35 cellular contexts compared by ENCODE assay signal in genomic region chr7:10731253-10731773, GRCh38.
"Had no signal": no experiment of that assay in that cellular context is flagged by ENCODE, and none has a peak within 500 bp of the region (broad histone marks: within the 10 kb centered on the region; RNA-seq: fewer than 3 reads in every experiment).

No MANE protein-coding gene starts in this region.

- H3K27me3 Mint-ChIP-seq: activated B cell treated with CpG ODN at 0.5 μM for 24 hours; activated CD4-positive, alpha-beta memory T cell treated with anti-CD3 and anti-CD28 coated beads for 36 hours; activated CD4-positive, alpha-beta T cell treated with anti-CD3 and anti-CD28 coated beads, Interleukin-2, amount 10 ng/mL, durations not matched to agents 24 days and 14 days; activated naive CD8-positive, alpha-beta T cell treated with anti-CD3 and anti-CD28 coated beads for 36 hours had no signal

- H3K4me1 Mint-ChIP-seq: activated B cell treated with CpG ODN at 0.5 μM for 24 hours; activated CD4-positive, alpha-beta T cell treated with anti-CD3 and anti-CD28 coated beads, Interleukin-2, amount 10 ng/mL, durations not matched to agents 24 days and 14 days; activated naive CD8-positive, alpha-beta T cell treated with anti-CD3 and anti-CD28 coated beads for 36 hours; activated T-helper 17 cell treated with anti-CD3 and anti-CD28 coated beads, Interleukin-2, amount 50 U/mL, for 72 hours had no signal

- H3K9me3 Mint-ChIP-seq: activated B cell treated with CpG ODN at 0.5 μM for 24 hours; activated CD4-positive, alpha-beta memory T cell treated with anti-CD3 and anti-CD28 coated beads for 36 hours; activated CD4-positive, alpha-beta T cell treated with anti-CD3 and anti-CD28 coated beads, Interleukin-2, amount 10 ng/mL, durations not matched to agents 24 days and 14 days; activated CD8-positive, alpha-beta T cell treated with anti-CD3 and anti-CD28 coated beads for 36 hours; activated naive CD4-positive, alpha-beta T cell treated with anti-CD3 and anti-CD28 coated beads for 36 hours; activated naive CD4-positive, alpha-beta T cell treated with anti-CD3 and anti-CD28 coated beads, Interleukin-2, amount 50 U/mL, for 72 hours; activated naive CD8-positive, alpha-beta T cell treated with anti-CD3 and anti-CD28 coated beads for 36 hours; activated T-cell treated with anti-CD3 and anti-CD28 coated beads, Interleukin-2, amount 50 U/mL, for 4 hours; activated T-cell treated with anti-CD3 and anti-CD28 coated beads, Interleukin-2, amount 50 U/mL, for 72 hours; activated T-helper 1 cell treated with anti-CD3 and anti-CD28 coated beads, Interleukin-12 subunit alpha, Interleukin-12 subunit beta, Interleukin-2, Interleukin-4 antibody, amounts not matched to agents 30 ng/mL and 10 ng/mL and 1 ng/mL, durations not matched to agents 14 hours and 24 hours and 36 hours; T-helper 1 cell treated with Interleukin-12 subunit alpha and Interleukin-12 subunit beta and Interleukin-4 antibody, amounts not matched to agents 30 μg/mL and 1 μg/mL, for 36 hours; T-helper 2 cell treated with Interferon-gamma antibody and Interleukin-4, amounts not matched to agents 5 μg/mL and 100 μg/mL, for 36 hours had no signal

- H3K27me3 ChIP-seq: adrenal gland, body of pancreas, brain microvascular endothelial cell, breast epithelium had no signal

- H3K27ac ChIP-seq: adrenal gland, body of pancreas, brain microvascular endothelial cell, breast epithelium, WERI-Rb-1 had no signal

- H3K36me3 Mint-ChIP-seq: activated CD4-positive, alpha-beta memory T cell treated with anti-CD3 and anti-CD28 coated beads for 36 hours; activated naive CD4-positive, alpha-beta T cell treated with anti-CD3 and anti-CD28 coated beads, Interleukin-2, amount 50 U/mL, for 72 hours; activated naive CD8-positive, alpha-beta T cell treated with anti-CD3 and anti-CD28 coated beads for 36 hours had no signal

- H3K4me1 ChIP-seq: adrenal gland, body of pancreas, breast epithelium had no signal

- H3K4me3 Mint-ChIP-seq: activated B cell treated with CpG ODN at 0.5 μM for 24 hours; activated CD4-positive, alpha-beta memory T cell treated with anti-CD3 and anti-CD28 coated beads for 36 hours; activated CD4-positive, alpha-beta T cell treated with anti-CD3 and anti-CD28 coated beads, Interleukin-2, amount 10 ng/mL, durations not matched to agents 24 days and 14 days; activated CD8-positive, alpha-beta T cell treated with anti-CD3 and anti-CD28 coated beads for 36 hours; activated naive CD4-positive, alpha-beta T cell treated with anti-CD3 and anti-CD28 coated beads for 36 hours; activated naive CD8-positive, alpha-beta T cell treated with anti-CD3 and anti-CD28 coated beads for 36 hours; activated T-cell treated with anti-CD3 and anti-CD28 coated beads, Interleukin-2, amount 50 U/mL, for 4 hours; activated T-cell treated with anti-CD3 and anti-CD28 coated beads, Interleukin-2, amount 50 U/mL, for 72 hours; activated T-helper 1 cell treated with anti-CD3 and anti-CD28 coated beads, Interleukin-12 subunit alpha, Interleukin-12 subunit beta, Interleukin-2, Interleukin-4 antibody, amounts not matched to agents 30 ng/mL and 10 ng/mL and 1 ng/mL, durations not matched to agents 14 hours and 24 hours and 36 hours; activated T-helper 17 cell treated with anti-CD3 and anti-CD28 coated beads, Interleukin-2, amount 50 U/mL, for 72 hours; T-helper 1 cell treated with Interleukin-12 subunit alpha and Interleukin-12 subunit beta and Interleukin-4 antibody, amounts not matched to agents 30 μg/mL and 1 μg/mL, for 36 hours; T-helper 2 cell treated with Interferon-gamma antibody and Interleukin-4, amounts not matched to agents 5 μg/mL and 100 μg/mL, for 36 hours had no signal

- H3K4me3 ChIP-seq: adrenal gland, body of pancreas, breast epithelium had no signal

- DNase-seq: activated B cell treated with CpG ODN at 0.5 μM for 24 hours; activated CD4-positive, alpha-beta memory T cell treated with anti-CD3 and anti-CD28 coated beads for 36 hours; activated CD4-positive, alpha-beta T cell treated with anti-CD3 and anti-CD28 coated beads for 4 hours; activated CD4-positive, alpha-beta T cell treated with anti-CD3 and anti-CD28 coated beads, Interleukin-2, amount 10 ng/mL, durations not matched to agents 24 days and 14 days; activated CD4-positive, alpha-beta T cell treated with anti-CD3 and anti-CD28 coated beads, Interleukin-2, amount 50 U/mL, for 1 hour; activated CD4-positive, alpha-beta T cell treated with anti-CD3 and anti-CD28 coated beads, Interleukin-2, amount 50 U/mL, for 4 hours; activated CD4-positive, CD25-positive, alpha-beta regulatory T cell treated with anti-CD3 and anti-CD28 coated beads, Interleukin-2, amount 50 U/mL, for 72 hours; activated CD8-positive, alpha-beta memory T cell treated with anti-CD3 and anti-CD28 coated beads, Interleukin-2, amount 50 U/mL, for 4 hours; activated CD8-positive, alpha-beta T cell treated with anti-CD3 and anti-CD28 coated beads for 36 hours; activated effector memory CD4-positive, alpha-beta T cell treated with anti-CD3 and anti-CD28 coated beads, Interleukin-2, amount 50 U/mL, for 16 hours; activated gamma-delta T cell treated with Interleukin-2 at 50 U/mL for 16 hours; activated naive CD4-positive, alpha-beta T cell; activated naive CD4-positive, alpha-beta T cell treated with anti-CD3 and anti-CD28 coated beads for 36 hours; activated naive CD4-positive, alpha-beta T cell treated with anti-CD3 and anti-CD28 coated beads, Interleukin-2, amount 50 U/mL, for 16 hours; activated naive CD8-positive, alpha-beta T cell treated with anti-CD3 and anti-CD28 coated beads for 36 hours; activated T-cell treated with anti-CD3 and anti-CD28 coated beads for 4 hours; activated T-cell treated with anti-CD3 and anti-CD28 coated beads, Interleukin-2, amount 50 U/mL, for 1 hour; activated T-cell treated with anti-CD3 and anti-CD28 coated beads, Interleukin-2, amount 50 U/mL, for 4 hours; activated T-cell treated with anti-CD3 and anti-CD28 coated beads, Interleukin-2, amount 50 U/mL, for 72 hours; adrenal gland; amniotic stem cell; aorta; body of pancreas; brain microvascular endothelial cell; central memory CD4-positive, alpha-beta T cell; T-helper 1 cell; T-helper 2 cell; T-helper 9 cell; WERI-Rb-1 had no signal

- ATAC-seq: activated CD8-positive, alpha-beta T cell treated with anti-CD3 and anti-CD28 coated beads for 36 hours; activated naive CD4-positive, alpha-beta T cell treated with anti-CD3 and anti-CD28 coated beads, Interleukin-2, amount 50 U/mL, for 72 hours; activated T-cell treated with anti-CD3 and anti-CD28 coated beads, Interleukin-2, amount 50 U/mL, for 4 hours; activated T-cell treated with anti-CD3 and anti-CD28 coated beads, Interleukin-2, amount 50 U/mL, for 72 hours; activated T-helper 17 cell treated with anti-CD3 and anti-CD28 coated beads, Interleukin-2, amount 50 U/mL, for 72 hours; body of pancreas had no signal

- H3K36me3 ChIP-seq: adrenal gland, brain microvascular endothelial cell, breast epithelium, WERI-Rb-1 had no signal

- H3K27ac Mint-ChIP-seq: activated B cell treated with CpG ODN at 0.5 μM for 24 hours; activated CD4-positive, alpha-beta memory T cell treated with anti-CD3 and anti-CD28 coated beads for 36 hours; activated CD4-positive, alpha-beta T cell treated with anti-CD3 and anti-CD28 coated beads, Interleukin-2, amount 10 ng/mL, durations not matched to agents 24 days and 14 days; activated CD8-positive, alpha-beta T cell treated with anti-CD3 and anti-CD28 coated beads for 36 hours; activated naive CD4-positive, alpha-beta T cell treated with anti-CD3 and anti-CD28 coated beads for 36 hours; activated naive CD4-positive, alpha-beta T cell treated with anti-CD3 and anti-CD28 coated beads, Interleukin-2, amount 50 U/mL, for 72 hours; activated naive CD8-positive, alpha-beta T cell treated with anti-CD3 and anti-CD28 coated beads for 36 hours; activated T-cell treated with anti-CD3 and anti-CD28 coated beads, Interleukin-2, amount 50 U/mL, for 72 hours; activated T-helper 1 cell treated with anti-CD3 and anti-CD28 coated beads, Interleukin-12 subunit alpha, Interleukin-12 subunit beta, Interleukin-2, Interleukin-4 antibody, amounts not matched to agents 30 ng/mL and 10 ng/mL and 1 ng/mL, durations not matched to agents 14 hours and 24 hours and 36 hours; activated T-helper 17 cell treated with anti-CD3 and anti-CD28 coated beads, Interleukin-2, amount 50 U/mL, for 72 hours; T-helper 1 cell treated with Interleukin-12 subunit alpha and Interleukin-12 subunit beta and Interleukin-4 antibody, amounts not matched to agents 30 μg/mL and 1 μg/mL, for 36 hours; T-helper 2 cell treated with Interferon-gamma antibody and Interleukin-4, amounts not matched to agents 5 μg/mL and 100 μg/mL, for 36 hours had no signal
